In the genomic region with DNA sequence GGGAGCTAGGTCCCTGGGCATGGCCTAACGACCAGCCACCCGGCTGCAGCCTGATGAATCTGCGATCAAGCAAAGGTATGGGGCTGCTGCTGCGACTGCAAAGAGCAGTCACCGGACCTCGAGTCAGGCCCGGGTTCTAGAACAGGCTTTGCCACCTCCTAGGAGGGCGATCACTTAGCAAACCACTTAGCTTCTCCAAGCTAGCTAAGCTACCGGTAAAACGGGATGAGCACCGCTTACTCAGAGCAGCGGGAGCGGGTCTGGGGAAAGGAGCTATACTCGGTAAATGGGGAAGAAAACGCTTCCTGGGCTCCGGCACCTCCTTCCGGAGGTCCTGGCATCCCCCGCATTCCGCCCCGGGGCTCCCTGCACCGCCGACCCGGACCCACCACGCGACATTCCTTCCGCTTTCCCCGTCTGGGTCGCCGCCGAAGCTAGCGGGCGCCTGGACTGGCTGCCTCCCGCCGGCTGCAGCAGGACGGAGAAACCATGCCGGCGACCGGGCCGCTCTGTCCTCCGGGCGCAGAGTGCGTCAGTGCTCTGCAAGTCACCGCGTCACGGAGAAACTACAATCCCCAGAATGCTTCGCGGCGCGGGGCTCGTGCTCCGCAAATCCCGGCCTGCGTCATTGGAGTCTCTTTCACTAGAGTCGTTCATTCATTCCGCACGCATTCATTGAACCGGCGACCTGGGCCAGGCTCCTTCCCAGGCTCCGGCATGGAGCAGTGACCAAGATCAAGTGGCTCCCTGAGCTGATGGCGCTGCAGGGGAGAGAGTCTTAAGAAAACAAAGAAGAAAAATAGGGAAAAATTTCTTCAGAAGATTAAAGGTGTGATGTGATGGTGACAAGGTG, we compare ENCODE assay signal across 8 cellular contexts. TPM values are rescaled to one million over a fixed set of nuclear protein-coding genes. Genes with fewer than 3 reads are reported as not detected.
DNase-seq lines count a peak whose midpoint lies in the region; ATAC-seq lines count a peak whose summit lies in the region.

A gene (minus strand): TSS at position 531 of the 853 bp plus-strand sequence. CDS start 3,779 bp downstream, outside the sequence.

- peak; percentile 46 for ATAC-seq in GM21360 (IDR thresholded peaks at IDR 0.05; ENCODE audit: unreplicated experiment)

- DNase-seq in CMK (ENCODE audit: low read depth) = peak; percentile 83
- peak; percentile 92 for DNase-seq in HT1080 (ENCODE audit: low read depth)
- DNase-seq in NOMO-1 (lab: John Stamatoyannopoulos, UW; ENCODE audit: unreplicated experiment in 2 of 2) = peak; percentile 93 to 94
- peak; percentile 94 for DNase-seq in activated CD8-positive, alpha-beta memory T cell treated with anti-CD3 and anti-CD28 coated beads for 24 hours
- peak; percentile 82 for DNase-seq in effector CD8-positive, alpha-beta T cell (lab: John Stamatoyannopoulos, UW)
- peak; percentile 94 to 96 for DNase-seq in lung microvascular endothelial cell (ENCODE audit: low read depth in 2 of 2)
- DNase-seq in stimulated activated CD4-positive, alpha-beta T cell treated with anti-CD3 and anti-CD28 coated beads, TNF-alpha, amount 100 ng/mL, for 48 hours (ENCODE audit: low read depth in 3 of 3) = peak; percentile 84 to 91 (median 89)

RNA-seq across cellular contexts. Expression of the gene that starts here (rescaled TPM):
- total RNA-seq in HT1080 (2014; rRNA removed; shearing (Covaris generic)) = 13.4 and 13.6 TPM in 2 replicates
- 51.5 and 64.1 TPM in 2 replicates for polyA plus RNA-seq in HT1080 (2015; cell fraction: cytosol; rRNA removed)
- 16.6 and 18.6 TPM in 2 replicates for polyA plus RNA-seq in HT1080 (2015; cell fraction: nucleus; rRNA removed)
- 8.1 and 9.9 TPM in 2 replicates for total RNA-seq in lung microvascular endothelial cell

Comparison
In these comparisons a context has a peak if more than half of its experiments do, and no peak if none do; other contexts are left out.
1. Peak in every context shown above with its lines: DNase-seq and ATAC-seq.